1 cellular context compared by ENCODE assay signal in genomic region chr15:75177360-75178071, GRCh38.
TF ChIP-seq lines count a peak whose summit lies in the region.

No MANE protein-coding gene starts in this region.

TF ChIP-seq in H1, 55 proteins besides CTCF, POLR2A, EP300 and RAD21:
- no peak for TF ChIP-seq SP2 (IDR thresholded peaks at IDR 0.05; ENCODE audit: low read length)
- 0 out of 2 replicates have a peak, but pooled peaks have one; percentile 16 for TF ChIP-seq E2F6 (IDR thresholded peaks at IDR 0.05)
TF ChIP-seq in H1: peak in this region for 1.
